1 cellular context compared by ENCODE assay signal in the genomic region with DNA sequence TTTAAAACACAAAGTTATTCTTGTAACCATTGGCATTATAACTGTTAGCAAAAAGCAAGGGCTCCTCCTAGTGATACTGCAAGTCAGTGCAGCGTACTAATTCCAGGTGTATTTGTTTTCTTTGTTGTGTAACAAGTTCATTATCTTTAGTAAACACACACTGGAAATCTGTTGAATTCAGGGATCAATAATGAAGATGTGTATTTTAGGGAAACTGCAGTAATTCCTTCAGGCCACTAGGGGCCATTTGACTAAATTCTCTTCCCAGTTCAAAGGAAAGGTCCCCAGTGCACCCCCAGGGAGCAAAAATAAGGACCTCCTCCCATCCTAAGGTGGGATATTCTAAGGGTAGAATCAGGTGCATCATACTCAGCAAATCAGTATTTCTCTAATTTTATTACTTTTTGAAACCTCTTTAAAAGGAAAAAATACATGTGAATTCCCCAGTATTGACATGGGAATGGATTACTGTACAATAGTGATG.
TF ChIP-seq lines count a peak whose summit lies in the region.

No MANE protein-coding gene starts in this region.

TF ChIP-seq in HCT116, 20 proteins besides CTCF, POLR2A, EP300 and RAD21 (continued from another document):
- TF ChIP-seq MAX (IDR thresholded peaks at IDR 0.05) (no peak), EGR1 (IDR thresholded peaks at IDR 0.05; ENCODE audit: low read depth) (no peak), SRF (IDR thresholded peaks at IDR 0.05; ENCODE audit: low read depth) (no peak), POLR2AphosphoS5 (IDR thresholded peaks at IDR 0.05; ENCODE audit: low read depth, low read length) (no peak), ZFX (IDR thresholded peaks at IDR 0.05) (no peak), EZH2 (IDR thresholded peaks at IDR 0.05) (no peak)
